In genomic region chr19:42199440-42200115, GRCh38 we compare ENCODE assay signal across 9 cellular contexts. TPM values are rescaled to one million over a fixed set of nuclear protein-coding genes. Genes with fewer than 3 reads are reported as not detected.
DNase-seq lines count a peak whose midpoint lies in the region; ATAC-seq and TF ChIP-seq lines count a peak whose summit lies in the region.
"Had no signal": no experiment of that assay in that cellular context is flagged by ENCODE, and none has a peak within 500 bp of the region (broad histone marks: within the 10 kb centered on the region; RNA-seq: fewer than 3 reads in every experiment).

No MANE protein-coding gene starts in this region.

- H3K9me3 Mint-ChIP-seq in activated T-cell treated with anti-CD3 and anti-CD28 coated beads, Interleukin-2, amount 50 U/mL, for 72 hours, result no peaks in the 10 kb centered on the region
- H3K9me3 Mint-ChIP-seq: brain had no signal

- no peaks in the 10 kb centered on the region for H3K27me3 ChIP-seq in DND-41 (ENCODE audit: insufficient read depth, low read length, poor library complexity)

- peak overlapping the region in 1 of 2 experiments; percentile 48; a peak in 2 of 4 replicates for H3K4me3 ChIP-seq in DND-41 (ENCODE audit: low read depth in 1 of 2, low read length in 2 of 2)
- peak overlapping the region; percentile 32 for H3K4me3 ChIP-seq in NB4 (ENCODE audit: low read depth, low read length)

- no peaks in the 10 kb centered on the region for H3K9me3 ChIP-seq in DND-41 (ENCODE audit: insufficient read depth, low read length, severe bottlenecking)

- H2AFZ ChIP-seq in DND-41 (ENCODE audit: low read depth, low read length), result peak overlapping the region; percentile 43

- H3K36me3 ChIP-seq in DND-41 (ENCODE audit: insufficient read depth, low read length), result peaks cover 48% of the 10 kb centered on the region

- H3K4me1 Mint-ChIP-seq in activated T-cell treated with anti-CD3 and anti-CD28 coated beads, Interleukin-2, amount 50 U/mL, for 72 hours (ENCODE audit: low read depth), result peaks cover 78% of the 10 kb centered on the region
- H3K4me1 Mint-ChIP-seq: brain had no signal

- H3K4me1 ChIP-seq in DND-41 (ENCODE audit: insufficient read depth, low read length), result peaks cover 48% of the 10 kb centered on the region

- TF ChIP-seq CTCF in DND-41 (IDR thresholded peaks at IDR 0.05; ENCODE audit: borderline replicate concordance, extremely low read depth, low read length, poor library complexity, severe bottlenecking) (peak; percentile 96), NB4 (IDR thresholded peaks at IDR 0.05; ENCODE audit: low read depth, low read length) (peak; percentile 71)

- H3K4me2 ChIP-seq in DND-41 (ENCODE audit: insufficient read depth, low read length), result peak overlapping the region; percentile 63

- H3K27ac Mint-ChIP-seq in activated T-cell treated with anti-CD3 and anti-CD28 coated beads, Interleukin-2, amount 50 U/mL, for 72 hours, result peak overlapping the region; percentile 83

- ATAC-seq in DND-41 (ENCODE audit: insufficient read depth, low read depth) (peak; percentile 67), GM21390 (IDR thresholded peaks at IDR 0.05; ENCODE audit: unreplicated experiment) (peak; percentile 41), left lobe of liver (peak; percentile 43)
- ATAC-seq in activated T-cell treated with anti-CD3 and anti-CD28 coated beads, Interleukin-2, amount 50 U/mL, for 72 hours (replicated peaks in 1 of 2), result peak; percentile 73 to 75

- DNase-seq in DND-41 (peak; percentile 93), NB4 (ENCODE audit: low read depth) (peak; percentile 95), left lobe of liver (ENCODE audit: low spot score) (no peak), NCI-H1694 treated with DMSO at 0.1 percent for 48 hours (lab: John Stamatoyannopoulos, UW) (no peak), glomerular visceral epithelial cell (ENCODE audit: extremely low spot score) (no peak), hepatic stellate cell (ENCODE audit: low spot score) (no peak)
- DNase-seq in activated T-cell treated with anti-CD3 and anti-CD28 coated beads, Interleukin-2, amount 50 U/mL, for 72 hours, result peak; percentile 72 to 75

- H4K20me1 ChIP-seq in DND-41 (ENCODE audit: insufficient read depth, low read length), result peaks cover 5% of the 10 kb centered on the region

- H3K4me3 Mint-ChIP-seq in activated T-cell treated with anti-CD3 and anti-CD28 coated beads, Interleukin-2, amount 50 U/mL, for 72 hours, result peak overlapping the region; percentile 69 to 95
- H3K4me3 Mint-ChIP-seq: brain had no signal

- peak overlapping the region; percentile 59 for H3K9ac ChIP-seq in DND-41 (ENCODE audit: low read depth, low read length)

- peaks cover 6 to 12% of the 10 kb centered on the region in 2 donors for H3K36me3 Mint-ChIP-seq in activated T-cell treated with anti-CD3 and anti-CD28 coated beads, Interleukin-2, amount 50 U/mL, for 72 hours (ENCODE audit: insufficient read depth in 2 of 2)

- peaks cover 16% of the 10 kb centered on the region for H3K79me2 ChIP-seq in DND-41 (ENCODE audit: insufficient read depth, low read length)

- no peaks in the 10 kb centered on the region for H3K27me3 Mint-ChIP-seq in activated T-cell treated with anti-CD3 and anti-CD28 coated beads, Interleukin-2, amount 50 U/mL, for 72 hours (ENCODE audit: low read depth)
- H3K27me3 Mint-ChIP-seq: brain had no signal

- TF ChIP-seq POLR2A in NB4 (IDR thresholded peaks at IDR 0.05; ENCODE audit: extremely low read depth, insufficient read length), result no peak

- H3K27ac ChIP-seq in DND-41 (ENCODE audit: low read length), result peak overlapping the region; percentile 79

RNA-seq across cellular contexts. Expression of gene DEDD2, which starts 17.9 kb away (rescaled TPM):
- 10 to 100 TPM; 28.8 to 31.6 TPM for total RNA-seq in activated T-cell treated with anti-CD3 and anti-CD28 coated beads, Interleukin-2, amount 50 U/mL, for 72 hours
- 15.0 TPM for total RNA-seq in left lobe of liver

RNA-seq across cellular contexts. Expression of gene ZNF526, which starts 20.5 kb away (rescaled TPM):
- 10 to 100 TPM; 11.4 to 11.9 TPM for total RNA-seq in activated T-cell treated with anti-CD3 and anti-CD28 coated beads, Interleukin-2, amount 50 U/mL, for 72 hours
- total RNA-seq in left lobe of liver, result 5.3 TPM

RNA-seq across cellular contexts. Expression of gene GSK3A, which starts 42.8 kb away (rescaled TPM):
- 10 to 100 TPM; 39.6 to 43.2 TPM for total RNA-seq in activated T-cell treated with anti-CD3 and anti-CD28 coated beads, Interleukin-2, amount 50 U/mL, for 72 hours
- total RNA-seq in left lobe of liver, result 15.1 TPM

RNA-seq across cellular contexts. Expression of gene ERF, which starts 55.4 kb away (rescaled TPM):
- 10 to 100 TPM; 65.7 to 75.6 TPM for total RNA-seq in activated T-cell treated with anti-CD3 and anti-CD28 coated beads, Interleukin-2, amount 50 U/mL, for 72 hours
- 35.9 TPM for total RNA-seq in left lobe of liver

Comparison
In these comparisons a context has a peak if more than half of its experiments do, and no peak if none do; other contexts are left out.
1. DNase-seq: peak in DND-41 (single experiment), NB4 (single experiment) and activated T-cell treated with anti-CD3 and anti-CD28 coated beads, Interleukin-2, amount 50 U/mL, for 72 hours (2 of 2); none in left lobe of liver (single experiment), NCI-H1694 treated with DMSO at 0.1 percent for 48 hours (single experiment), glomerular visceral epithelial cell (single experiment) and hepatic stellate cell (single experiment).
2. Peak in every context shown above with its lines, with median percentiles within 50 percentile points of each other: ATAC-seq.